ENCODE assay signal across 8 cellular contexts in the genomic region with DNA sequence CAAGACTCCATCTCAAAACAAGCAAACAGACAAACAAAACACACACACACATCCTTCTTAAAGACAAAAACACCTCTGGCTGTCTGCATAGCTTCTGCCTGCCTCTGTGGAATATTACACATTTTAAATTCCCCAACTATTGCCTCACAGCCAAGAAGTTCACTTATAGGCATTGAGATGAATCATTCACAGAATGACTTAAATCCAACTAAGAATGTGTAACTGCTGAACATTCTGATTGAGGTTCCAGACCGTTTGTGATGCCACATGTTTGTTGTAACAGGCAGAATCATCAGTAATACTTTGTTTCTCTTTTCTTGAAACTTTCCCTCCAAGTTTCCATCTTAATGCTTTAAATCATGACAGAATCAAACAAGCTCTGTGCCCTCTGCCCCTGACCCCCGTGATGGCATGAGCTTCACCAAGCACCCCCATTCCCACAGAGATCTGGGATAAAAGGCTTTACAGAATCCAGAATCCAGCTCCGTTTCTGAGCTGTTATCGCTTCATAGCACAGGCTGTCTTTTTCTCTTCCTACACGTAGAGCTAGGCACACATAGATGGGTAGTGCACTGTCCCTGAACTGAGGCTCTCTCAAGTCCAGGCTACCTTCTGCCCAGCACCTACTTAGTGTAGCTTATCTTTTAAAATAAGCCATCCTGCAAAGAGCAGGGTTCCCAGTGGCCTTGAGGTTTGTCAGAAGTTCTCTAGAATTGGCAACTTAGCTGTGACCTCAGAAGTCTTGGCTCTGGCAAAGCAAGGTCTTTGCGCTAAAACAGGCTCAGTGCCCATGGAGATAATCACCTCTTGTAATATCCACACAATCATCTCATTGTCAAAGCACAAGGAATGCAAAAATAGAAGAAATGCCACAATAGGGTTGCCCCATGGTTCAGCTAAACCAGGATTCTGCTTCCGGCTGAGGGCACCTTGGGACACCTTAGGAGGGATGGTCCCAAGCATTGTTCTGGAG. TPM values are rescaled to one million over a fixed set of nuclear protein-coding genes. Genes with fewer than 3 reads are reported as not detected.
DNase-seq lines count a peak whose midpoint lies in the region; ATAC-seq and TF ChIP-seq lines count a peak whose summit lies in the region.

No MANE protein-coding gene starts in this region.

- H3K9me3 ChIP-seq in right atrium auricular region (no peaks in the 10 kb centered on the region), subcutaneous abdominal adipose tissue (ENCODE audit: control insufficient read depth in 5 of 5, low read length in 5 of 5) (no peaks in the 10 kb centered on the region)

- peak; percentile 15 for DNase-seq in T-helper 2 cell treated with Interferon-gamma antibody and Interleukin-4, amounts not matched to agents 5 μg/mL and 100 μg/mL, for 36 hours (ENCODE audit: low spot score)
- DNase-seq in T-helper 2 cell (no peak), right atrium auricular region (ENCODE audit: low spot score) (no peak), NCI-H2029 (lab: John Stamatoyannopoulos, UW) (no peak), ureter (ENCODE audit: low spot score) (no peak)
- no peak for DNase-seq in activated T-helper 2 cell treated with anti-CD3 and anti-CD28 coated beads, Interferon-gamma antibody, Interleukin-2, Interleukin-4, amounts not matched to agents 10 μg/mL and 5 μg/mL and 100 μg/mL, durations not matched to agents 14 hours and 24 hours and 36 hours (ENCODE audit: low spot score)

- peaks cover 0 to 100% of the 10 kb centered on the region in 2 donors for H3K4me1 ChIP-seq in right atrium auricular region
- H3K4me1 ChIP-seq in subcutaneous abdominal adipose tissue (ENCODE audit: control insufficient read depth in 5 of 5, insufficient read depth in 5 of 5, low read length in 5 of 5) = peaks cover 36 to 100% (median 94%) of the 10 kb centered on the region in 5 donors

- H3K4me1 Mint-ChIP-seq in T-helper 2 cell treated with Interferon-gamma antibody and Interleukin-4, amounts not matched to agents 5 μg/mL and 100 μg/mL, for 36 hours (ENCODE audit: low read depth) = peaks cover 32% of the 10 kb centered on the region
- H3K4me1 Mint-ChIP-seq in activated T-helper 2 cell treated with anti-CD3 and anti-CD28 coated beads, Interferon-gamma antibody, Interleukin-2, Interleukin-4, amounts not matched to agents 10 μg/mL and 5 μg/mL and 100 μg/mL, durations not matched to agents 14 hours and 24 hours and 36 hours (ENCODE audit: low read depth) = peaks cover 46% of the 10 kb centered on the region

- intact Hi-C loops in activated T-helper 2 cell treated with anti-CD3 and anti-CD28 coated beads, Interferon-gamma antibody, Interleukin-2, Interleukin-4, amounts not matched to agents 10 μg/mL and 5 μg/mL and 100 μg/mL, durations not matched to agents 14 hours and 24 hours and 36 hours (cut with micrococcal nuclease) = loop anchor here (5.0 kb wide), 1 partner anchor 32 kb away; no protein-coding TSS in a partner anchor

- H3K36me3 ChIP-seq in right atrium auricular region (no peaks in the 10 kb centered on the region), subcutaneous abdominal adipose tissue (ENCODE audit: control insufficient read depth in 5 of 5, insufficient read depth in 5 of 5, low read length in 5 of 5) (peaks cover 0 to 3% (median 0%) of the 10 kb centered on the region in 5 donors)

- H3K9me3 Mint-ChIP-seq in T-helper 2 cell treated with Interferon-gamma antibody and Interleukin-4, amounts not matched to agents 5 μg/mL and 100 μg/mL, for 36 hours = no peaks in the 10 kb centered on the region
- no peaks in the 10 kb centered on the region for H3K9me3 Mint-ChIP-seq in activated T-helper 2 cell treated with anti-CD3 and anti-CD28 coated beads, Interferon-gamma antibody, Interleukin-2, Interleukin-4, amounts not matched to agents 10 μg/mL and 5 μg/mL and 100 μg/mL, durations not matched to agents 14 hours and 24 hours and 36 hours

- ATAC-seq in GM19035 (IDR thresholded peaks at IDR 0.05; ENCODE audit: unreplicated experiment) = no peak

- peak overlapping the region in 3 of 5 donors; percentile 4 to 35 (median 17) for H3K9ac ChIP-seq in subcutaneous abdominal adipose tissue (ENCODE audit: low read length in 5 of 5)

- no peak for TF ChIP-seq CTCF in right atrium auricular region (IDR thresholded peaks at IDR 0.05)

- H3K4me3 ChIP-seq in right atrium auricular region (no peak overlapping the region), subcutaneous abdominal adipose tissue (ENCODE audit: low read depth in 1 of 5, low read length in 5 of 5) (peak overlapping the region in 2 of 5 donors; percentile 2 to 29)

- H3K27me3 Mint-ChIP-seq in T-helper 2 cell treated with Interferon-gamma antibody and Interleukin-4, amounts not matched to agents 5 μg/mL and 100 μg/mL, for 36 hours (ENCODE audit: low read depth) = peaks cover 12% of the 10 kb centered on the region
- peaks cover 7% of the 10 kb centered on the region for H3K27me3 Mint-ChIP-seq in activated T-helper 2 cell treated with anti-CD3 and anti-CD28 coated beads, Interferon-gamma antibody, Interleukin-2, Interleukin-4, amounts not matched to agents 10 μg/mL and 5 μg/mL and 100 μg/mL, durations not matched to agents 14 hours and 24 hours and 36 hours (ENCODE audit: low read depth)

- no peak overlapping the region for H3K4me3 Mint-ChIP-seq in T-helper 2 cell treated with Interferon-gamma antibody and Interleukin-4, amounts not matched to agents 5 μg/mL and 100 μg/mL, for 36 hours
- no peak overlapping the region for H3K4me3 Mint-ChIP-seq in activated T-helper 2 cell treated with anti-CD3 and anti-CD28 coated beads, Interferon-gamma antibody, Interleukin-2, Interleukin-4, amounts not matched to agents 10 μg/mL and 5 μg/mL and 100 μg/mL, durations not matched to agents 14 hours and 24 hours and 36 hours (ENCODE audit: low read depth)

- H3K27me3 ChIP-seq in right atrium auricular region (no peaks in the 10 kb centered on the region), subcutaneous abdominal adipose tissue (ENCODE audit: control insufficient read depth in 5 of 5, insufficient read depth in 4 of 5, low read length in 5 of 5) (no peaks in the 10 kb centered on the region)

- H3K27ac Mint-ChIP-seq in T-helper 2 cell treated with Interferon-gamma antibody and Interleukin-4, amounts not matched to agents 5 μg/mL and 100 μg/mL, for 36 hours = no peak overlapping the region
- H3K27ac Mint-ChIP-seq in activated T-helper 2 cell treated with anti-CD3 and anti-CD28 coated beads, Interferon-gamma antibody, Interleukin-2, Interleukin-4, amounts not matched to agents 10 μg/mL and 5 μg/mL and 100 μg/mL, durations not matched to agents 14 hours and 24 hours and 36 hours = peak overlapping the region; percentile 64

- peak overlapping the region; percentile 83 to 89 for H3K27ac ChIP-seq in right atrium auricular region
- H3K27ac ChIP-seq in subcutaneous abdominal adipose tissue (ENCODE audit: low read depth, low read length) = peak overlapping the region; percentile 63

- H3K36me3 Mint-ChIP-seq in T-helper 2 cell treated with Interferon-gamma antibody and Interleukin-4, amounts not matched to agents 5 μg/mL and 100 μg/mL, for 36 hours (ENCODE audit: low read depth) = no peaks in the 10 kb centered on the region
- H3K36me3 Mint-ChIP-seq in activated T-helper 2 cell treated with anti-CD3 and anti-CD28 coated beads, Interferon-gamma antibody, Interleukin-2, Interleukin-4, amounts not matched to agents 10 μg/mL and 5 μg/mL and 100 μg/mL, durations not matched to agents 14 hours and 24 hours and 36 hours (ENCODE audit: low read depth) = no peaks in the 10 kb centered on the region

RNA-seq across cellular contexts. Expression of a gene that starts 32.9 kb away (rescaled TPM):
- total RNA-seq in activated T-helper 2 cell treated with anti-CD3 and anti-CD28 coated beads, Interferon-gamma antibody, Interleukin-2, Interleukin-4, amounts not matched to agents 10 μg/mL and 5 μg/mL and 100 μg/mL, durations not matched to agents 14 hours and 24 hours and 36 hours = 100.0 and 102 TPM in 2 replicates
- 100 to 1,000 TPM; 257 to 311 TPM for total RNA-seq in right atrium auricular region
- total RNA-seq in ureter = 300 TPM
